Comparison of ENCODE assay signal across 23 cellular contexts in genomic region chr18:75132068-75132467, GRCh38.
DNase-seq lines count a peak whose midpoint lies in the region; ATAC-seq and TF ChIP-seq lines count a peak whose summit lies in the region.
"Had no signal": no experiment of that assay in that cellular context is flagged by ENCODE, and none has a peak within 500 bp of the region (broad histone marks: within the 10 kb centered on the region; RNA-seq: fewer than 3 reads in every experiment).

No MANE protein-coding gene starts in this region.

- H3K4me3 ChIP-seq in LNCaP clone FGC (ENCODE audit: low read depth, low read length), result peak overlapping the region; percentile 1; the same call in 1 of the 2 replicates
- no peak overlapping the region for H3K4me3 ChIP-seq in lower leg skin (ENCODE audit: low read depth, poor library complexity, severe bottlenecking)
- H3K4me3 ChIP-seq: GM12878, PC-9, SJSA1 had no signal

- intact Hi-C loops in lower leg skin (cut with DNase I; ENCODE audit: low total_unique reads), result no loop called here

- WGBS in lower leg skin, 2 donors, result 89 to 94% methylated on average over 11 of the region's 11 CpGs

- TF ChIP-seq CTCF in LNCaP clone FGC (IDR thresholded peaks at IDR 0.05; ENCODE audit: control insufficient read depth, extremely low read depth, insufficient read depth) (no peak), lower leg skin (IDR thresholded peaks at IDR 0.05) (no peak)

- DNase-seq in activated CD8-positive, alpha-beta memory T cell treated with anti-CD3 and anti-CD28 coated beads, Interleukin-2, amount 50 U/mL, for 48 hours, result peak; percentile 7
- no peak for DNase-seq in activated CD8-positive, alpha-beta memory T cell treated with anti-CD3 and anti-CD28 coated beads, Interleukin-2, amount 50 U/mL, for 4 hours
- DNase-seq in LNCaP clone FGC (ENCODE audit: low read depth) (peak; percentile 71), inferior parietal cortex (ENCODE audit: extremely low spot score) (peak; percentile 5), lower leg skin (ENCODE audit: low spot score in 2 of 2) (no peak), NCI-H128 (lab: John Stamatoyannopoulos, UW; ENCODE audit: unreplicated experiment) (no peak)
- DNase-seq: 8988T; CD4-positive, CD25-positive, alpha-beta regulatory T cell; Kasumi-1; MG63; NCI-H1105 treated with DMSO at 0.1 percent for 48 hours; NCI-H2029; NCI-H446; NCI-H526; NCI-H82; NK-92 treated with Interleukin-12 subunit alpha and Interleukin-12 subunit beta, amount 100 ng/mL, for 24 hours; PC-9; Right ventricle myocardium superior; RPMI8226 had no signal

- ATAC-seq in GM19395 (IDR thresholded peaks at IDR 0.05; ENCODE audit: unreplicated experiment), result no peak
- ATAC-seq: GM12878, HCT116 had no signal

- TF ChIP-seq POLR2A in lower leg skin (IDR thresholded peaks at IDR 0.05), result no peak

Comparison
In these comparisons a context has a peak if more than half of its experiments do, and no peak if none do; other contexts are left out.
1. DNase-seq: peak in activated CD8-positive, alpha-beta memory T cell treated with anti-CD3 and anti-CD28 coated beads, Interleukin-2, amount 50 U/mL, for 48 hours (single experiment), LNCaP clone FGC (single experiment) and inferior parietal cortex (single experiment); none in activated CD8-positive, alpha-beta memory T cell treated with anti-CD3 and anti-CD28 coated beads, Interleukin-2, amount 50 U/mL, for 4 hours (single experiment), lower leg skin (0 of 2) and NCI-H128 (single experiment).